Comparison of ENCODE assay signal across 16 cellular contexts in genomic region chr20:13265941-13266340, GRCh38.
"Had no signal": no experiment of that assay in that cellular context is flagged by ENCODE, and none has a peak within 500 bp of the region (broad histone marks: within the 10 kb centered on the region; RNA-seq: fewer than 3 reads in every experiment).

No MANE protein-coding gene starts in this region.

- H3K36me3 ChIP-seq: esophagus squamous epithelium, heart right ventricle, ovary, suprapubic skin, transverse colon, uterus had no signal

- H3K4me3 Mint-ChIP-seq: activated CD4-positive, alpha-beta memory T cell treated with anti-CD3 and anti-CD28 coated beads for 36 hours; activated naive CD8-positive, alpha-beta T cell; dendritic cell treated with granulocyte-macrophage colony-stimulating factor and Interleukin-4, amounts not matched to agents 40 ng/mL and 50 ng/mL, for 4 days; naive thymus-derived CD8-positive, alpha-beta T cell; stimulated activated naive CD8-positive, alpha-beta T cell treated with anti-CD3 and anti-CD28 coated beads, Interleukin-15, amount 100 ng/mL, for 72 hours had no signal

- ATAC-seq: heart right ventricle; naive thymus-derived CD8-positive, alpha-beta T cell; psoas muscle; right cardiac atrium; stimulated activated naive CD8-positive, alpha-beta T cell treated with anti-CD3 and anti-CD28 coated beads, Interleukin-15, amount 100 ng/mL, for 72 hours had no signal

- H3K9me3 Mint-ChIP-seq: activated CD4-positive, alpha-beta memory T cell treated with anti-CD3 and anti-CD28 coated beads for 36 hours; dendritic cell treated with granulocyte-macrophage colony-stimulating factor and Interleukin-4, amounts not matched to agents 40 ng/mL and 50 ng/mL, for 4 days; naive thymus-derived CD8-positive, alpha-beta T cell; stimulated activated naive CD8-positive, alpha-beta T cell treated with anti-CD3 and anti-CD28 coated beads, Interleukin-15, amount 100 ng/mL, for 72 hours had no signal

- H3K4me1 ChIP-seq: psoas muscle, suprapubic skin, uterus had no signal

- H3K9me3 ChIP-seq: esophagus squamous epithelium, heart right ventricle, ovary, psoas muscle, suprapubic skin, transverse colon, uterus had no signal

- H3K27me3 ChIP-seq: esophagus squamous epithelium, ovary, suprapubic skin, transverse colon, uterus had no signal

- H3K4me3 ChIP-seq: esophagus squamous epithelium, heart right ventricle, ovary, psoas muscle, skin epidermis, suprapubic skin, transverse colon, uterus had no signal

- H3K27ac Mint-ChIP-seq: activated CD4-positive, alpha-beta memory T cell treated with anti-CD3 and anti-CD28 coated beads for 36 hours; activated naive CD8-positive, alpha-beta T cell; dendritic cell treated with granulocyte-macrophage colony-stimulating factor and Interleukin-4, amounts not matched to agents 40 ng/mL and 50 ng/mL, for 4 days; naive thymus-derived CD8-positive, alpha-beta T cell had no signal

- H3K27me3 Mint-ChIP-seq: activated CD4-positive, alpha-beta memory T cell treated with anti-CD3 and anti-CD28 coated beads for 36 hours; activated naive CD8-positive, alpha-beta T cell; dendritic cell treated with granulocyte-macrophage colony-stimulating factor and Interleukin-4, amounts not matched to agents 40 ng/mL and 50 ng/mL, for 4 days had no signal

- DNase-seq: activated CD4-positive, alpha-beta memory T cell treated with anti-CD3 and anti-CD28 coated beads for 36 hours; activated CD4-positive, alpha-beta T cell treated with anti-CD3 and anti-CD28 coated beads for 4 hours; effector CD8-positive, alpha-beta T cell; esophagus squamous epithelium; heart right ventricle; naive thymus-derived CD8-positive, alpha-beta T cell; ovary; psoas muscle; right cardiac atrium; stimulated activated naive CD8-positive, alpha-beta T cell treated with anti-CD3 and anti-CD28 coated beads, Interleukin-15, amount 100 ng/mL, for 72 hours; transverse colon; uterus had no signal

- H3K36me3 Mint-ChIP-seq: naive thymus-derived CD8-positive, alpha-beta T cell had no signal

- H3K27ac ChIP-seq: esophagus squamous epithelium, heart right ventricle, ovary, psoas muscle, skin epidermis, suprapubic skin, transverse colon, uterus had no signal
